ENCODE assay signal across 8 cellular contexts in the genomic region with DNA sequence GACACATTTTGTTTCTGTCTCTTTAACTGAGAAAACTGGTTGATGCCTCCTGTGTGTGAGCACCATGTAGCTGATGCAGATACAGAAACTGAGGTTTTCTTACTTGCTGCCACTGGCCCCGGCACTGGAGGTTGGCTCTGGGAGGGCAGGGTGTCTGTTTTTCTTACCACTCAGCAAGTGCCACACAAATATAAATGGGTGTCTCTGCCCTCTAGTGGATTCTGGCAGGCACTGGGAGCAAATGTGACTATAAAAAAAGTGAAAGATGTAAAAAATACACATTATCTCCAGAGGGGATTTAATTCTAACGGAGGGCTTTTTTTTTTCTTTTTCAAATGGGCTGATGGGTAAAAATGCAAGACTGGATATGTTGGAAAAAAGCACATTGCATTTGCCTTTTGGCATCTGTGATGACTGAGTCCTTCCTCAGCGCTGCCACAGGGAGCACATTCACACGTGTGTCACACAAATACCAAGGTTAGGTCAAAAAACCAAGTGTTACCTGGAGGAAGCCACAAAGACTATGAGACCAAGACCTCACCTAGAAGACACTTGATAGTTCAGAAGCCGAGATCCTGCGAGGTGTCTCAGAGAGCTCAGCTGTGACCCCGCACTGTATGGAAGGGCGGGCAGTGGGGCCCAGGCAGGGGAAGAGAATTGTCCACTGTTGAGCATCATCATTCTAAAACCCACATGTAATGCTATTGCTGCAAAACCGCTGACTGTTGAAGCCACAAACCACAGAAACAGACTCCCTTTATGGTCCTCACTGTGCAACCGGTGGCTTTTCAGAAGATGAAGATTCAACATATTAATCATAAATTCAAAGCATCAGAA. TPM values are rescaled to one million over a fixed set of nuclear protein-coding genes. Genes with fewer than 3 reads are reported as not detected.
DNase-seq lines count a peak whose midpoint lies in the region; ATAC-seq and TF ChIP-seq lines count a peak whose summit lies in the region.

No MANE protein-coding gene starts in this region.

- no peaks in the 10 kb centered on the region for H3K27me3 ChIP-seq in brain microvascular endothelial cell (replicated peaks)

- no peak overlapping the region for H3K4me3 ChIP-seq in brain microvascular endothelial cell (ENCODE audit: low read depth, low read length)

- peak; percentile 63 for DNase-seq in A172 (ENCODE audit: low spot score)
- DNase-seq in MV-4-11 (lab: John Stamatoyannopoulos, UW), result peak; percentile 93
- peak in 3 of 5 donors; percentile 20 to 83 (median 22) for DNase-seq in T-helper 1 cell
- DNase-seq in brain microvascular endothelial cell, result peak; percentile 63
- DNase-seq in left kidney (ENCODE audit: low read depth, low spot score), result peak; percentile 77
- DNase-seq in stimulated activated naive CD4-positive, alpha-beta T cell treated with Interleukin-2 at 50 U/mL for 16 hours (lab: John Stamatoyannopoulos, UW), result peak; percentile 40

- in situ Hi-C loops in brain microvascular endothelial cell (cut with HindIII; ENCODE audit: low pct_ligation_motif_present, low sequenced_read_pairs), result no loop called here

- ATAC-seq in HG02610 (IDR thresholded peaks at IDR 0.05; ENCODE audit: unreplicated experiment), result peak; percentile 74

- peak overlapping the region; percentile 37 for H3K27ac ChIP-seq in brain microvascular endothelial cell

- H3K36me3 ChIP-seq in brain microvascular endothelial cell (replicated peaks), result no peaks in the 10 kb centered on the region

- peak; percentile 53; the same call in 1 of the 2 replicates for TF ChIP-seq CTCF in GM12874 (IDR thresholded peaks at IDR 0.05; ENCODE audit: insufficient read depth, low read depth, low read length)
- peak; percentile 76 for TF ChIP-seq CTCF in brain microvascular endothelial cell (IDR thresholded peaks at IDR 0.05; ENCODE audit: low read depth, low read length, missing control alignments)

RNA-seq across cellular contexts. Expression of gene PGBD2, which starts 18.9 kb away (rescaled TPM):
- total RNA-seq in A172 (2014; rRNA removed; shearing (Covaris generic)), result 8.0 and 8.6 TPM in 2 replicates

Comparison
In these comparisons a context has a peak if more than half of its experiments do, and no peak if none do; other contexts are left out.
1. DNase-seq: peak in every context shown above with its lines; median percentile 93 in MV-4-11; 77 in left kidney; 63 in A172; 63 in brain microvascular endothelial cell; 40 in stimulated activated naive CD4-positive, alpha-beta T cell treated with Interleukin-2 at 50 U/mL for 16 hours; 22 in T-helper 1 cell.